In the genomic region with DNA sequence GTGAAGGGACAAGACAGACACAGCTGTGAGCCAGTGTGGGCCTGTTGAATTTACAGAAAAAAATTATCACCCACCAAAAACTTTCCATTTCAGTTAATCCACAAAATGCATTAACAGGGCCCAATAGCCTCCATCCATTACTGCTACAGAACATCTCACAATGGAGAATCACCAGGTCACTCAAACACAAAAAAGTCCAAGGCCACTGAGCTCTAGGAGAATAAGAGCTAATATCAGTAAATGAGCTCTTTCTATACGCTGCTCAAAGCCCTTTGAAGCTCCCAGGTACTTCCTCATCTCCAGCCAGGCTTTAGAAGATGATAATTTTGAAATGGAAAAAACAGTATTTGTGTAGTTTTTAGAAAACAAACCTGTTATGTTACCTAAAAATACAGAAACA, we compare ENCODE assay signal across 1 cellular context.
TF ChIP-seq lines count a peak whose summit lies in the region.

No MANE protein-coding gene starts in this region.

TF ChIP-seq in HepG2, 621 proteins besides CTCF, POLR2A, EP300 and RAD21 (continued from another document):
- TF ChIP-seq, protein P1, sequence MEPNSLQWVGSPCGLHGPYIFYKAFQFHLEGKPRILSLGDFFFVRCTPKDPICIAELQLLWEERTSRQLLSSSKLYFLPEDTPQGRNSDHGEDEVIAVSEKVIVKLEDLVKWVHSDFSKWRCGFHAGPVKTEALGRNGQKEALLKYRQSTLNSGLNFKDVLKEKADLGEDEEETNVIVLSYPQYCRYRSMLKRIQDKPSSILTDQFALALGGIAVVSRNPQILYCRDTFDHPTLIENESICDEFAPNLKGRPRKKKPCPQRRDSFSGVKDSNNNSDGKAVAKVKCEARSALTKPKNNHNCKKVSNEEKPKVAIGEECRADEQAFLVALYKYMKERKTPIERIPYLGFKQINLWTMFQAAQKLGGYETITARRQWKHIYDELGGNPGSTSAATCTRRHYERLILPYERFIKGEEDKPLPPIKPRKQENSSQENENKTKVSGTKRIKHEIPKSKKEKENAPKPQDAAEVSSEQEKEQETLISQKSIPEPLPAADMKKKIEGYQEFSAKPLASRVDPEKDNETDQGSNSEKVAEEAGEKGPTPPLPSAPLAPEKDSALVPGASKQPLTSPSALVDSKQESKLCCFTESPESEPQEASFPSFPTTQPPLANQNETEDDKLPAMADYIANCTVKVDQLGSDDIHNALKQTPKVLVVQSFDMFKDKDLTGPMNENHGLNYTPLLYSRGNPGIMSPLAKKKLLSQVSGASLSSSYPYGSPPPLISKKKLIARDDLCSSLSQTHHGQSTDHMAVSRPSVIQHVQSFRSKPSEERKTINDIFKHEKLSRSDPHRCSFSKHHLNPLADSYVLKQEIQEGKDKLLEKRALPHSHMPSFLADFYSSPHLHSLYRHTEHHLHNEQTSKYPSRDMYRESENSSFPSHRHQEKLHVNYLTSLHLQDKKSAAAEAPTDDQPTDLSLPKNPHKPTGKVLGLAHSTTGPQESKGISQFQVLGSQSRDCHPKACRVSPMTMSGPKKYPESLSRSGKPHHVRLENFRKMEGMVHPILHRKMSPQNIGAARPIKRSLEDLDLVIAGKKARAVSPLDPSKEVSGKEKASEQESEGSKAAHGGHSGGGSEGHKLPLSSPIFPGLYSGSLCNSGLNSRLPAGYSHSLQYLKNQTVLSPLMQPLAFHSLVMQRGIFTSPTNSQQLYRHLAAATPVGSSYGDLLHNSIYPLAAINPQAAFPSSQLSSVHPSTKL (CRISPR knock-in tag; IDR thresholded peaks at IDR 0.05) = peak; percentile 43
- peak; percentile 53; the same call in 1 of the 2 replicates for TF ChIP-seq SOX5 (CRISPR knock-in tag; IDR thresholded peaks at IDR 0.05; ENCODE audit: borderline replicate concordance)
